In the genomic region with DNA sequence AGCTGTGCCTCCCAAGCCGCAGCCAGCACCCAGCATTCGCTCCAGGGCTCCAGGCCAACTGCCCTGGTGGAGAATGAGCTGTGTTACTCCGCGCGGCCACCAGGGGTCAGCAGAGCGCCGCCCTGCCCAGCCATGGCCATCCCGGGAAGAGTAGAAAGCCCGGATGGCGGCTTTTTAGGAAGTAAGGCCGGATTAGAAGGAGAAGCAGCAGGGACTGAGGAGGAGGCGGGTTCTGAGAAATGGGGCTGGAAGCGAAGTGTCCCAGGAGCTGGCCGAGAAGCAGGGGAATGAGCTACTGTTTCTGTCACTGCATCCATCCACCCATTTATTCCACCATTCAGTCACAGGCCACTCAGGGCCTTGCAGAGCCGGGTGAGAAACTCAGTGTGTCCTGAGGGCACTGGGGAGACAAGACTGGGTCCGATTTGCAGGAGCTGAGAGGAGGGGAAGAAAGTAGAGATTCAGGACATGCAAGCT, we compare ENCODE assay signal across 1 cellular context.
A peak's percentile ranks its signal among the peaks of the same experiment; 100 is the strongest.
TF ChIP-seq lines count a peak whose summit lies in the region.

No MANE protein-coding gene starts in this region.

TF ChIP-seq in HepG2, 621 proteins besides CTCF, POLR2A, EP300 and RAD21 (continued from another document and continues in another):
- TF ChIP-seq ELF4 (CRISPR knock-in tag; IDR thresholded peaks at IDR 0.05; ENCODE audit: borderline replicate concordance) (no peak), RFX3 (CRISPR knock-in tag; IDR thresholded peaks at IDR 0.05) (no peak), ZNF577 (CRISPR knock-in tag; IDR thresholded peaks at IDR 0.05; ENCODE audit: borderline replicate concordance, low read depth) (no peak), ZKSCAN5 (CRISPR knock-in tag; IDR thresholded peaks at IDR 0.05) (peak; percentile 78; the same call in 1 of the 2 replicates), ZNF766 (CRISPR knock-in tag; IDR thresholded peaks at IDR 0.05; ENCODE audit: borderline replicate concordance) (0 out of 2 replicates have a peak, but pooled peaks have one; percentile 46), BHLHE40 (IDR thresholded peaks at IDR 0.05; ENCODE audit: low read length) (no peak), ZNF75D (CRISPR knock-in tag; IDR thresholded peaks at IDR 0.05; ENCODE audit: borderline replicate concordance) (no peak), ZNF441 (CRISPR knock-in tag; IDR thresholded peaks at IDR 0.05; ENCODE audit: borderline replicate concordance) (no peak), POGZ (CRISPR knock-in tag; IDR thresholded peaks at IDR 0.05) (no peak), RFXAP (CRISPR knock-in tag; IDR thresholded peaks at IDR 0.05; ENCODE audit: borderline replicate concordance) (0 out of 2 replicates have a peak, but pooled peaks have one; percentile 48), ZNF570 (CRISPR knock-in tag; IDR thresholded peaks at IDR 0.05; ENCODE audit: borderline replicate concordance) (no peak), ERF (CRISPR knock-in tag; IDR thresholded peaks at IDR 0.05) (peak; percentile 42; the same call in 1 of the 2 replicates), MBNL3 (CRISPR knock-in tag; conservative IDR thresholded peaks at IDR 0.05) (no peak), KDM1A (CRISPR knock-in tag; IDR thresholded peaks at IDR 0.05) (no peak), CBX2 (IDR thresholded peaks at IDR 0.05; ENCODE audit: low read depth, low read length) (no peak), CBX2 (CRISPR knock-in tag; IDR thresholded peaks at IDR 0.05; ENCODE audit: low read depth) (no peak), KLF6 (CRISPR knock-in tag; IDR thresholded peaks at IDR 0.05) (0 out of 2 replicates have a peak, but pooled peaks have one; percentile 53), ZNF678 (CRISPR knock-in tag; IDR thresholded peaks at IDR 0.05) (no peak), ZNF589 (CRISPR knock-in tag; conservative IDR thresholded peaks at IDR 0.05) (no peak), ZNF207 (IDR thresholded peaks at IDR 0.05; ENCODE audit: borderline replicate concordance) (no peak), SPEN (CRISPR knock-in tag; IDR thresholded peaks at IDR 0.05; ENCODE audit: low read depth) (no peak), PPARG (CRISPR knock-in tag; conservative IDR thresholded peaks at IDR 0.05) (0 out of 2 replicates have a peak, but pooled peaks have one; percentile 20), ZMYM4 (CRISPR knock-in tag; IDR thresholded peaks at IDR 0.05) (0 out of 2 replicates have a peak, but pooled peaks have one; percentile 13), YEATS2 (CRISPR knock-in tag; IDR thresholded peaks at IDR 0.05; ENCODE audit: borderline replicate concordance) (peak; percentile 63; the same call in 1 of the 2 replicates), HOXD1 (CRISPR knock-in tag; IDR thresholded peaks at IDR 0.05) (no peak), U2AF1 (optimal IDR thresholded peaks at IDR 0.05; ENCODE audit: low read depth, low read length) (no peak), ZNF724P (CRISPR knock-in tag; IDR thresholded peaks at IDR 0.05; ENCODE audit: borderline replicate concordance) (no peak), GATAD1 (CRISPR knock-in tag; IDR thresholded peaks at IDR 0.05) (0 out of 2 replicates have a peak, but pooled peaks have one; percentile 12), TBP (CRISPR knock-in tag; IDR thresholded peaks at IDR 0.05) (no peak), SALL1 (CRISPR knock-in tag; IDR thresholded peaks at IDR 0.05) (peak; percentile 34; the same call in 1 of the 2 replicates), ZNF788 (CRISPR knock-in tag; IDR thresholded peaks at IDR 0.05; ENCODE audit: borderline replicate concordance) (peak; percentile 31; the same call in 1 of the 2 replicates), AGO1 (IDR thresholded peaks at IDR 0.05; ENCODE audit: low read depth, low read length, poor library complexity, severe bottlenecking) (no peak), THYN1 (CRISPR knock-in tag; IDR thresholded peaks at IDR 0.05; ENCODE audit: borderline replicate concordance, low read depth) (no peak), MEIS2 (CRISPR knock-in tag; IDR thresholded peaks at IDR 0.05) (peak; percentile 63; the same call in 1 of the 2 replicates), ZNF33B (CRISPR knock-in tag; IDR thresholded peaks at IDR 0.05) (0 out of 2 replicates have a peak, but pooled peaks have one; percentile 45)
- TF ChIP-seq, protein P1, sequence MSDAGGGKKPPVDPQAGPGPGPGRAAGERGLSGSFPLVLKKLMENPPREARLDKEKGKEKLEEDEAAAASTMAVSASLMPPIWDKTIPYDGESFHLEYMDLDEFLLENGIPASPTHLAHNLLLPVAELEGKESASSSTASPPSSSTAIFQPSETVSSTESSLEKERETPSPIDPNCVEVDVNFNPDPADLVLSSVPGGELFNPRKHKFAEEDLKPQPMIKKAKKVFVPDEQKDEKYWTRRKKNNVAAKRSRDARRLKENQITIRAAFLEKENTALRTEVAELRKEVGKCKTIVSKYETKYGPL (CRISPR knock-in tag; IDR thresholded peaks at IDR 0.05) = no peak
- TF ChIP-seq, protein P2, sequence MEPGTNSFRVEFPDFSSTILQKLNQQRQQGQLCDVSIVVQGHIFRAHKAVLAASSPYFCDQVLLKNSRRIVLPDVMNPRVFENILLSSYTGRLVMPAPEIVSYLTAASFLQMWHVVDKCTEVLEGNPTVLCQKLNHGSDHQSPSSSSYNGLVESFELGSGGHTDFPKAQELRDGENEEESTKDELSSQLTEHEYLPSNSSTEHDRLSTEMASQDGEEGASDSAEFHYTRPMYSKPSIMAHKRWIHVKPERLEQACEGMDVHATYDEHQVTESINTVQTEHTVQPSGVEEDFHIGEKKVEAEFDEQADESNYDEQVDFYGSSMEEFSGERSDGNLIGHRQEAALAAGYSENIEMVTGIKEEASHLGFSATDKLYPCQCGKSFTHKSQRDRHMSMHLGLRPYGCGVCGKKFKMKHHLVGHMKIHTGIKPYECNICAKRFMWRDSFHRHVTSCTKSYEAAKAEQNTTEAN (CRISPR knock-in tag; conservative IDR thresholded peaks at IDR 0.05) = no peak
- TF ChIP-seq, protein P3, sequence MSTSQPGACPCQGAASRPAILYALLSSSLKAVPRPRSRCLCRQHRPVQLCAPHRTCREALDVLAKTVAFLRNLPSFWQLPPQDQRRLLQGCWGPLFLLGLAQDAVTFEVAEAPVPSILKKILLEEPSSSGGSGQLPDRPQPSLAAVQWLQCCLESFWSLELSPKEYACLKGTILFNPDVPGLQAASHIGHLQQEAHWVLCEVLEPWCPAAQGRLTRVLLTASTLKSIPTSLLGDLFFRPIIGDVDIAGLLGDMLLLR (CRISPR knock-in tag; IDR thresholded peaks at IDR 0.05) = no peak
- TF ChIP-seq, protein P4, sequence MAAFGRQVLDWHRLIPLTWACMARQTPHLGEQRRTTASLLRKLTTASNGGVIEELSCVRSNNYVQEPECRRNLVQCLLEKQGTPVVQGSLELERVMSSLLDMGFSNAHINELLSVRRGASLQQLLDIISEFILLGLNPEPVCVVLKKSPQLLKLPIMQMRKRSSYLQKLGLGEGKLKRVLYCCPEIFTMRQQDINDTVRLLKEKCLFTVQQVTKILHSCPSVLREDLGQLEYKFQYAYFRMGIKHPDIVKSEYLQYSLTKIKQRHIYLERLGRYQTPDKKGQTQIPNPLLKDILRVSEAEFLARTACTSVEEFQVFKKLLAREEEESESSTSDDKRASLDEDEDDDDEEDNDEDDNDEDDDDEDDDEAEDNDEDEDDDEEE (CRISPR knock-in tag; IDR thresholded peaks at IDR 0.05) = no peak
- TF ChIP-seq, protein P5, sequence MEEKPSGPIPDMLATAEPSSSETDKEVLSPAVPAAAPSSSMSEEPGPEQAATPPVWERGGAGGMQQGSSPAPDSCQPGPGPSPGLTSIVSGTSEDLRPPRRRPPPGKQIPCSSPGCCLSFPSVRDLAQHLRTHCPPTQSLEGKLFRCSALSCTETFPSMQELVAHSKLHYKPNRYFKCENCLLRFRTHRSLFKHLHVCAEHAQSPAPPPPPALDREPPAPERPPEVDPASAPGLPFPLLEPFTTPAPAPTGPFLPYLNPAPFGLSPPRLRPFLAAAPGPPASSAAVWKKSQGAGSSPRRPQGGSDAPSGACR (CRISPR knock-in tag; IDR thresholded peaks at IDR 0.05) = no peak
- TF ChIP-seq, protein P6, sequence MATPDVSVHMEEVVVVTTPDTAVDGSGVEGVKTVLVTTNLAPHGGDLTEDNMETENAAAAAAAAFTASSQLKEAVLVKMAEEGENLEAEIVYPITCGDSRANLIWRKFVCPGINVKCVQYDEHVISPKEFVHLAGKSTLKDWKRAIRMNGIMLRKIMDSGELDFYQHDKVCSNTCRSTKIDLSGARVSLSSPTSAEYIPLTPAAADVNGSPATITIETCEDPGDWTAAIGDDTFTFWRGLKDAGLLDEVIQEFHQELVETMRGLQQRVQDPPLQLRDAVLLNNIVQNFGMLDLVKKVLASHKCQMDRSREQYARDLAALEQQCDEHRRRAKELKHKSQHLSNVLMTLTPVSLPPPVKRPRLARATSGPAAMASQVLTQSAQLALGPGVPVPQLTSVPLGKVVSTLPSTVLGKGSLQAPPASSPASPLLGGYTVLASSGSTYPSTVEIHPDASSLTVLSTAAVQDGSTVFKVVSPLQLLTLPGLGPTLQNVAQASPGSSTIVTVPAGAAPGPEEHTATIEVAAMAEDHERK (CRISPR knock-in tag; IDR thresholded peaks at IDR 0.05; ENCODE audit: low read depth) = no peak
- TF ChIP-seq, protein P7, sequence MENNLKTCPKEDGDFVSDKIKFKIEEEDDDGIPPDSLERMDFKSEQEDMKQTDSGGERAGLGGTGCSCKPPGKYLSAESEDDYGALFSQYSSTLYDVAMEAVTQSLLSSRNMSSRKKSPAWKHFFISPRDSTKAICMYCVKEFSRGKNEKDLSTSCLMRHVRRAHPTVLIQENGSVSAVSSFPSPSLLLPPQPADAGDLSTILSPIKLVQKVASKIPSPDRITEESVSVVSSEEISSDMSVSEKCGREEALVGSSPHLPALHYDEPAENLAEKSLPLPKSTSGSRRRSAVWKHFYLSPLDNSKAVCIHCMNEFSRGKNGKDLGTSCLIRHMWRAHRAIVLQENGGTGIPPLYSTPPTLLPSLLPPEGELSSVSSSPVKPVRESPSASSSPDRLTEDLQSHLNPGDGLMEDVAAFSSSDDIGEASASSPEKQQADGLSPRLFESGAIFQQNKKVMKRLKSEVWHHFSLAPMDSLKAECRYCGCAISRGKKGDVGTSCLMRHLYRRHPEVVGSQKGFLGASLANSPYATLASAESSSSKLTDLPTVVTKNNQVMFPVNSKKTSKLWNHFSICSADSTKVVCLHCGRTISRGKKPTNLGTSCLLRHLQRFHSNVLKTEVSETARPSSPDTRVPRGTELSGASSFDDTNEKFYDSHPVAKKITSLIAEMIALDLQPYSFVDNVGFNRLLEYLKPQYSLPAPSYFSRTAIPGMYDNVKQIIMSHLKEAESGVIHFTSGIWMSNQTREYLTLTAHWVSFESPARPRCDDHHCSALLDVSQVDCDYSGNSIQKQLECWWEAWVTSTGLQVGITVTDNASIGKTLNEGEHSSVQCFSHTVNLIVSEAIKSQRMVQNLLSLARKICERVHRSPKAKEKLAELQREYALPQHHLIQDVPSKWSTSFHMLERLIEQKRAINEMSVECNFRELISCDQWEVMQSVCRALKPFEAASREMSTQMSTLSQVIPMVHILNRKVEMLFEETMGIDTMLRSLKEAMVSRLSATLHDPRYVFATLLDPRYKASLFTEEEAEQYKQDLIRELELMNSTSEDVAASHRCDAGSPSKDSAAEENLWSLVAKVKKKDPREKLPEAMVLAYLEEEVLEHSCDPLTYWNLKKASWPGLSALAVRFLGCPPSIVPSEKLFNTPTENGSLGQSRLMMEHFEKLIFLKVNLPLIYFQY (CRISPR knock-in tag; IDR thresholded peaks at IDR 0.05; ENCODE audit: borderline replicate concordance) = no peak
- TF ChIP-seq, protein P8, sequence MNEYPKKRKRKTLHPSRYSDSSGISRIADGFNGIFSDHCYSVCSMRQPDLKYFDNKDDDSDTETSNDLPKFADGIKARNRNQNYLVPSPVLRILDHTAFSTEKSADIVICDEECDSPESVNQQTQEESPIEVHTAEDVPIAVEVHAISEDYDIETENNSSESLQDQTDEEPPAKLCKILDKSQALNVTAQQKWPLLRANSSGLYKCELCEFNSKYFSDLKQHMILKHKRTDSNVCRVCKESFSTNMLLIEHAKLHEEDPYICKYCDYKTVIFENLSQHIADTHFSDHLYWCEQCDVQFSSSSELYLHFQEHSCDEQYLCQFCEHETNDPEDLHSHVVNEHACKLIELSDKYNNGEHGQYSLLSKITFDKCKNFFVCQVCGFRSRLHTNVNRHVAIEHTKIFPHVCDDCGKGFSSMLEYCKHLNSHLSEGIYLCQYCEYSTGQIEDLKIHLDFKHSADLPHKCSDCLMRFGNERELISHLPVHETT (CRISPR knock-in tag; conservative IDR thresholded peaks at IDR 0.05) = no peak
- TF ChIP-seq, protein P9, sequence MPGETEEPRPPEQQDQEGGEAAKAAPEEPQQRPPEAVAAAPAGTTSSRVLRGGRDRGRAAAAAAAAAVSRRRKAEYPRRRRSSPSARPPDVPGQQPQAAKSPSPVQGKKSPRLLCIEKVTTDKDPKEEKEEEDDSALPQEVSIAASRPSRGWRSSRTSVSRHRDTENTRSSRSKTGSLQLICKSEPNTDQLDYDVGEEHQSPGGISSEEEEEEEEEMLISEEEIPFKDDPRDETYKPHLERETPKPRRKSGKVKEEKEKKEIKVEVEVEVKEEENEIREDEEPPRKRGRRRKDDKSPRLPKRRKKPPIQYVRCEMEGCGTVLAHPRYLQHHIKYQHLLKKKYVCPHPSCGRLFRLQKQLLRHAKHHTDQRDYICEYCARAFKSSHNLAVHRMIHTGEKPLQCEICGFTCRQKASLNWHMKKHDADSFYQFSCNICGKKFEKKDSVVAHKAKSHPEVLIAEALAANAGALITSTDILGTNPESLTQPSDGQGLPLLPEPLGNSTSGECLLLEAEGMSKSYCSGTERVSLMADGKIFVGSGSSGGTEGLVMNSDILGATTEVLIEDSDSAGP (CRISPR knock-in tag; IDR thresholded peaks at IDR 0.05; ENCODE audit: borderline replicate concordance) = peak; percentile 72; the same call in 1 of the 2 replicates
- TF ChIP-seq, protein P10, sequence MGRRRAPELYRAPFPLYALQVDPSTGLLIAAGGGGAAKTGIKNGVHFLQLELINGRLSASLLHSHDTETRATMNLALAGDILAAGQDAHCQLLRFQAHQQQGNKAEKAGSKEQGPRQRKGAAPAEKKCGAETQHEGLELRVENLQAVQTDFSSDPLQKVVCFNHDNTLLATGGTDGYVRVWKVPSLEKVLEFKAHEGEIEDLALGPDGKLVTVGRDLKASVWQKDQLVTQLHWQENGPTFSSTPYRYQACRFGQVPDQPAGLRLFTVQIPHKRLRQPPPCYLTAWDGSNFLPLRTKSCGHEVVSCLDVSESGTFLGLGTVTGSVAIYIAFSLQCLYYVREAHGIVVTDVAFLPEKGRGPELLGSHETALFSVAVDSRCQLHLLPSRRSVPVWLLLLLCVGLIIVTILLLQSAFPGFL (CRISPR knock-in tag; IDR thresholded peaks at IDR 0.05) = no peak
- TF ChIP-seq, protein P11, sequence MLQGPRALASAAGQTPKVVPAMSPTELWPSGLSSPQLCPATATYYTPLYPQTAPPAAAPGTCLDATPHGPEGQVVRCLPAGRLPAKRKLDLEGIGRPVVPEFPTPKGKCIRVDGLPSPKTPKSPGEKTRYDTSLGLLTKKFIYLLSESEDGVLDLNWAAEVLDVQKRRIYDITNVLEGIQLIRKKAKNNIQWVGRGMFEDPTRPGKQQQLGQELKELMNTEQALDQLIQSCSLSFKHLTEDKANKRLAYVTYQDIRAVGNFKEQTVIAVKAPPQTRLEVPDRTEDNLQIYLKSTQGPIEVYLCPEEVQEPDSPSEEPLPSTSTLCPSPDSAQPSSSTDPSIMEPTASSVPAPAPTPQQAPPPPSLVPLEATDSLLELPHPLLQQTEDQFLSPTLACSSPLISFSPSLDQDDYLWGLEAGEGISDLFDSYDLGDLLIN (CRISPR knock-in tag; IDR thresholded peaks at IDR 0.05; ENCODE audit: borderline replicate concordance) = peak; percentile 90; the same call in 1 of the 2 replicates
